1 cellular context compared by ENCODE assay signal in genomic region chr2:60469918-60470317, GRCh38.
TF ChIP-seq lines count a peak whose summit lies in the region.

No MANE protein-coding gene starts in this region.

TF ChIP-seq in H1, 55 proteins besides CTCF, POLR2A, EP300 and RAD21:
- no peak for TF ChIP-seq NRF1 (IDR thresholded peaks at IDR 0.05; ENCODE audit: low read depth, low read length)
- TF ChIP-seq YY1 (IDR thresholded peaks at IDR 0.05; ENCODE audit: low read depth, low read length) = no peak
- no peak for TF ChIP-seq GABPA (IDR thresholded peaks at IDR 0.05; ENCODE audit: borderline replicate concordance, insufficient read depth, low read length)
- no peak for TF ChIP-seq CBX8 (IDR thresholded peaks at IDR 0.05; ENCODE audit: borderline replicate concordance, low read depth, low read length)
- no peak for TF ChIP-seq NANOG (IDR thresholded peaks at IDR 0.05; ENCODE audit: insufficient read depth, low read depth, low read length, poor library complexity, severe bottlenecking)
- no peak for TF ChIP-seq EGR1 (IDR thresholded peaks at IDR 0.05; ENCODE audit: borderline replicate concordance, low read depth, low read length)
- TF ChIP-seq GTF2F1 (IDR thresholded peaks at IDR 0.05; ENCODE audit: borderline replicate concordance, low read depth, low read length) = no peak
- no peak for TF ChIP-seq SUZ12 (IDR thresholded peaks at IDR 0.05; ENCODE audit: low read length)
- no peak for TF ChIP-seq JUN (IDR thresholded peaks at IDR 0.05; ENCODE audit: low read depth, low read length)
- no peak for TF ChIP-seq MAFK (IDR thresholded peaks at IDR 0.05; ENCODE audit: low read depth, low read length)
- no peak for TF ChIP-seq TAF1 (IDR thresholded peaks at IDR 0.05; ENCODE audit: low read depth, low read length)
- no peak for TF ChIP-seq BACH1 (IDR thresholded peaks at IDR 0.05; ENCODE audit: low read length)
- no peak for TF ChIP-seq CBX5 (IDR thresholded peaks at IDR 0.05; ENCODE audit: low read depth, low read length)
- TF ChIP-seq SIX5 (IDR thresholded peaks at IDR 0.05; ENCODE audit: low read depth, low read length) = no peak
